Comparison of ENCODE assay signal across 21 cellular contexts in genomic region chr9:127885508-127886281, GRCh38. TPM values are rescaled to one million over a fixed set of nuclear protein-coding genes. Genes with fewer than 3 reads are reported as not detected.
A peak's percentile ranks its signal among the peaks of the same experiment; 100 is the strongest.
DNase-seq lines count a peak whose midpoint lies in the region; ATAC-seq and TF ChIP-seq lines count a peak whose summit lies in the region.
"Had no signal": no experiment of that assay in that cellular context is flagged by ENCODE, and none has a peak within 500 bp of the region (broad histone marks: within the 10 kb centered on the region; RNA-seq: fewer than 3 reads in every experiment).

No MANE protein-coding gene starts in this region.

- no peaks in the 10 kb centered on the region for H3K27me3 Mint-ChIP-seq in central memory CD8-positive, alpha-beta T cell
- H3K27me3 Mint-ChIP-seq: activated CD8-positive, alpha-beta memory T cell treated with anti-CD3 and anti-CD28 coated beads, Interleukin-2, amount 10 ng/mL, durations not matched to agents 7 days and 5 days had no signal

- no peak for ATAC-seq in central memory CD8-positive, alpha-beta T cell (replicated peaks; ENCODE audit: extremely low read depth, poor library complexity, severe bottlenecking)
- ATAC-seq in HG02642 (IDR thresholded peaks at IDR 0.05; ENCODE audit: poor library complexity, unreplicated experiment) = no peak
- ATAC-seq: activated CD8-positive, alpha-beta memory T cell treated with anti-CD3 and anti-CD28 coated beads, Interleukin-2, amount 10 ng/mL, durations not matched to agents 7 days and 5 days; foreskin keratinocyte had no signal

- no peaks in the 10 kb centered on the region for H3K79me2 ChIP-seq in osteoblast (ENCODE audit: insufficient read depth, low read length)

- H3K27me3 ChIP-seq in BLaER1 (no peaks in the 10 kb centered on the region), H7 (ENCODE audit: control insufficient read depth, insufficient read depth, low read length) (no peaks in the 10 kb centered on the region), osteoblast (ENCODE audit: insufficient read depth, low read length) (no peaks in the 10 kb centered on the region), Peyer's patch (no peaks in the 10 kb centered on the region)
- H3K27me3 ChIP-seq: foreskin keratinocyte, ovary had no signal

- H3K9ac ChIP-seq in BLaER1 = peak overlapping the region; percentile 79

- DNase-seq in H7 (peak; percentile 46), osteoblast (ENCODE audit: insufficient read length, low spot score, missing footprints) (peak; percentile 14), NCI-H446 (lab: John Stamatoyannopoulos, UW) (no peak), Peyer's patch (no peak)
- DNase-seq in central memory CD8-positive, alpha-beta T cell (ENCODE audit: low spot score in 2 of 2) = no peak
- no peak for DNase-seq in activated CD4-positive, alpha-beta T cell treated with anti-CD3 and anti-CD28 coated beads for 48 hours
- DNase-seq: activated CD4-positive, CD25-positive, alpha-beta regulatory T cell treated with anti-CD3 and anti-CD28 coated beads, Interleukin-2, amount 50 U/mL, for 72 hours; activated CD8-positive, alpha-beta memory T cell treated with anti-CD3 and anti-CD28 coated beads, Interleukin-2, amount 10 ng/mL, durations not matched to agents 7 days and 5 days; activated effector memory CD4-positive, alpha-beta T cell treated with anti-CD3 and anti-CD28 coated beads, Interleukin-2, amount 50 U/mL, for 16 hours; AML-193; amygdala; DMS153; foreskin keratinocyte; NCI-H1048; NCI-H2081; NCI-H510A treated with DMSO at 0.1 percent for 48 hours; T-helper 9 cell had no signal

- H3K9me3 ChIP-seq in BLaER1 (no peaks in the 10 kb centered on the region), osteoblast (ENCODE audit: low read depth, low read length) (no peaks in the 10 kb centered on the region), Peyer's patch (no peaks in the 10 kb centered on the region)
- H3K9me3 ChIP-seq: ovary had no signal

- peaks cover 45% of the 10 kb centered on the region for H3K36me3 Mint-ChIP-seq in central memory CD8-positive, alpha-beta T cell (ENCODE audit: insufficient read depth)

- TF ChIP-seq POLR2A in Peyer's patch (IDR thresholded peaks at IDR 0.05) = no peak

- H3K4me1 ChIP-seq in BLaER1 = peaks cover 96% of the 10 kb centered on the region
- no peaks in the 10 kb centered on the region for H3K4me1 ChIP-seq in osteoblast (ENCODE audit: insufficient read depth, low read length)
- H3K4me1 ChIP-seq in Peyer's patch = no peaks in the 10 kb centered on the region

- H3K4me3 Mint-ChIP-seq in central memory CD8-positive, alpha-beta T cell = no peak overlapping the region
- H3K4me3 Mint-ChIP-seq: activated CD8-positive, alpha-beta memory T cell treated with anti-CD3 and anti-CD28 coated beads, Interleukin-2, amount 10 ng/mL, durations not matched to agents 7 days and 5 days had no signal

- no peak for TF ChIP-seq CTCF in osteoblast (IDR thresholded peaks at IDR 0.05; ENCODE audit: extremely low read depth, low read depth, low read length)
- TF ChIP-seq CTCF in Peyer's patch (IDR thresholded peaks at IDR 0.05) = no peak

- H3K27ac Mint-ChIP-seq in central memory CD8-positive, alpha-beta T cell (ENCODE audit: low read depth) = peak overlapping the region; percentile 65

- H4K20me1 ChIP-seq in BLaER1 = no peaks in the 10 kb centered on the region
- H4K20me1 ChIP-seq in osteoblast (ENCODE audit: insufficient read depth, low read length) = peaks cover 19% of the 10 kb centered on the region

- peak overlapping the region; percentile 28 for H3K4me3 ChIP-seq in BLaER1
- H3K4me3 ChIP-seq in H7 (ENCODE audit: insufficient read depth, low read depth, low read length) = no peak overlapping the region
- no peak overlapping the region for H3K4me3 ChIP-seq in osteoblast (ENCODE audit: insufficient read depth, low read length)
- no peak overlapping the region for H3K4me3 ChIP-seq in Peyer's patch
- H3K4me3 ChIP-seq: ovary had no signal

- H3K27ac ChIP-seq in BLaER1 (peak overlapping the region; percentile 88), osteoblast (ENCODE audit: low read depth, low read length) (no peak overlapping the region), Peyer's patch (no peak overlapping the region)
- H3K27ac ChIP-seq: foreskin keratinocyte, ovary had no signal

- H3K9me3 Mint-ChIP-seq in central memory CD8-positive, alpha-beta T cell = no peaks in the 10 kb centered on the region

- H3K4me2 ChIP-seq in BLaER1 (peak overlapping the region; percentile 85), osteoblast (ENCODE audit: insufficient read depth, low read length) (no peak overlapping the region)

- H3K36me3 ChIP-seq in BLaER1 (peaks cover 25% of the 10 kb centered on the region), H7 (replicated peaks; ENCODE audit: control insufficient read depth, insufficient read depth, low read length) (peaks cover 17% of the 10 kb centered on the region), osteoblast (ENCODE audit: insufficient read depth, low read length) (peaks cover 47% of the 10 kb centered on the region), Peyer's patch (peaks cover 0 to 34% (median 0%) of the 10 kb centered on the region in 3 donors)
- H3K36me3 ChIP-seq: ovary had no signal

- no peak overlapping the region for H2AFZ ChIP-seq in osteoblast (ENCODE audit: low read length)

- peaks cover 24% of the 10 kb centered on the region for H3K4me1 Mint-ChIP-seq in central memory CD8-positive, alpha-beta T cell

RNA-seq across cellular contexts. Expression of gene AK1, which starts 8.2 kb away (rescaled TPM):
- 18.5 and 20.4 TPM in 2 replicates for total RNA-seq in H7 (2014; rRNA removed; shearing (Covaris generic))
- total RNA-seq in osteoblast (100 and 106 TPM in 2 replicates), Peyer's patch (10 to 100 TPM in 3 of 4 donors, 1 to 10 TPM in 1; 2.5 to 22.3 (median 18.4) TPM)

RNA-seq across cellular contexts. Expression of gene ST6GALNAC6, which starts 13.7 kb away (rescaled TPM):
- total RNA-seq in H7 (2014; rRNA removed; shearing (Covaris generic)) = 30.6 and 37.4 TPM in 2 replicates
- 52.7 and 53.2 TPM in 2 replicates for total RNA-seq in osteoblast
- 10 to 100 TPM in 3 of 4 donors, 1 to 10 TPM in 1; 7.7 to 88.3 (median 18.9) TPM for total RNA-seq in Peyer's patch

RNA-seq across cellular contexts. Expression of gene ST6GALNAC4, which starts 31.1 kb away (rescaled TPM):
- 18.5 and 24.6 TPM in 2 replicates for total RNA-seq in H7 (2014; rRNA removed; shearing (Covaris generic))
- total RNA-seq in osteoblast = 29.5 and 33.7 TPM in 2 replicates
- 100 to 1,000 TPM in 1 of 4 donors, 10 to 100 TPM in 3; 39.9 to 119 (median 46.7) TPM for total RNA-seq in Peyer's patch

RNA-seq across cellular contexts. Expression of gene ENG, which starts 31.2 kb away (rescaled TPM):
- total RNA-seq in H7 (2014; rRNA removed; shearing (Covaris generic)) = 1.4 and 1.8 TPM in 2 replicates
- total RNA-seq in osteoblast (60.8 and 87.5 TPM in 2 replicates), Peyer's patch (10 to 100 TPM in 3 of 4 donors, 1 to 10 TPM in 1; 7.0 to 49.5 (median 25.0) TPM)
- total RNA-seq: OCI-LY7 had no signal

RNA-seq across cellular contexts. Expression of gene PIP5KL1, which starts 44.9 kb away (rescaled TPM):
- 0.94 and 3.4 TPM in 2 replicates for total RNA-seq in H7 (2014; rRNA removed; shearing (Covaris generic))
- 2.2 and 3.5 TPM in 2 replicates for total RNA-seq in osteoblast
- total RNA-seq in Peyer's patch = 1 to 10 TPM in 1 of 4 donors, not detected in 3; 2.5 TPM

Comparison
In these comparisons a context has a peak if more than half of its experiments do, and no peak if none do; other contexts are left out.
1. DNase-seq: peak in H7 (single experiment) and osteoblast (single experiment); none in central memory CD8-positive, alpha-beta T cell (0 of 2), activated CD4-positive, alpha-beta T cell treated with anti-CD3 and anti-CD28 coated beads for 48 hours (single experiment), NCI-H446 (0 of 2) and Peyer's patch (0 of 3).